In the genomic region with DNA sequence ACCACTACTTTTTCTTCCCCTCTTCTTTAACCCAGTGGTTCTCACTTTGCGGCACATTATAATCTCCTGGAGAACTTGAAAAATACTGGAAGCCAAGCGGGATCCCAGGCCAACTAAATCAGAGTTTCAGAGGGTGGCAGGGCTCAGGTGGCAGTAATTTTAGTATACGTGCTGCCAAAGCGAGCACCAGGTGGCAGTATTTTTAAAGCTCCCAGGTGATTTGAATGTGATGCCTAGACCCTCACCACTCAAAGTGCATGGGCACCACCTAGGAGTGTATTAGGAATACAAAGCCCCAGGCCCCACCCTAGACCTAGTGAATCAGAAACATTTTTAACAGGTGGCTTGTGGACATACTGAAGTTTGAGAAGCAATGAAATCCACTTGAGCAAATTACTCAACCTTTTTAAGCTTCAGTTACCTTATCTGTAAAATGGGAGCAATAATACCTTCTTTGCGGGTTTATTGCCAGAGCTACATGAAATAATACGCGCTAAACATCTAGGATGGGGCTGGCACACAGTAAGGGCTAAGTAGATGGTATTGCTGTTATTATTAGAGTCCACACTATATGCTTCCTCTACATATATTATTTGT, we compare ENCODE assay signal across 8 cellular contexts. TPM values are rescaled to one million over a fixed set of nuclear protein-coding genes. Genes with fewer than 3 reads are reported as not detected.
A peak's percentile ranks its signal among the peaks of the same experiment; 100 is the strongest.
DNase-seq lines count a peak whose midpoint lies in the region; ATAC-seq and TF ChIP-seq lines count a peak whose summit lies in the region.

No MANE protein-coding gene starts in this region.

- H3K9me3 Mint-ChIP-seq in activated CD8-positive, alpha-beta memory T cell treated with anti-CD3 and anti-CD28 coated beads, Interleukin-2, amount 10 ng/mL, durations not matched to agents 7 days and 5 days (ENCODE audit: low read depth) = no peaks in the 10 kb centered on the region

- H3K27me3 Mint-ChIP-seq in activated CD8-positive, alpha-beta memory T cell treated with anti-CD3 and anti-CD28 coated beads, Interleukin-2, amount 10 ng/mL, durations not matched to agents 7 days and 5 days = peaks cover 19% of the 10 kb centered on the region

- H3K36me3 ChIP-seq in parathyroid adenoma (ENCODE audit: control insufficient read depth, insufficient read depth, low read length) = no peaks in the 10 kb centered on the region

- no peak overlapping the region for H3K4me3 Mint-ChIP-seq in activated CD8-positive, alpha-beta memory T cell treated with anti-CD3 and anti-CD28 coated beads, Interleukin-2, amount 10 ng/mL, durations not matched to agents 7 days and 5 days

- CTCF ChIA-PET in activated CD8-positive, alpha-beta memory T cell treated with anti-CD3 and anti-CD28 coated beads, Interleukin-2, amount 10 ng/mL, durations not matched to agents 7 days and 5 days (lab: Charles Lee) = interaction anchor here (0.9 to 1.3 kb wide), 4 partner anchors 10 to 326 kb away, joined by 3 to 5 read pairs (median 4); no protein-coding TSS in a partner anchor

- no peaks in the 10 kb centered on the region for H3K36me3 Mint-ChIP-seq in activated CD8-positive, alpha-beta memory T cell treated with anti-CD3 and anti-CD28 coated beads, Interleukin-2, amount 10 ng/mL, durations not matched to agents 7 days and 5 days

- H3K4me2 ChIP-seq in parathyroid adenoma (ENCODE audit: low read length) = no peak overlapping the region

- H3K27ac ChIP-seq in parathyroid adenoma = no peak overlapping the region

- no peak overlapping the region for H2AFZ ChIP-seq in parathyroid adenoma

- H3K4me1 ChIP-seq in parathyroid adenoma = no peaks in the 10 kb centered on the region

- H3K79me2 ChIP-seq in parathyroid adenoma = no peaks in the 10 kb centered on the region

- H3K4me1 Mint-ChIP-seq in activated CD8-positive, alpha-beta memory T cell treated with anti-CD3 and anti-CD28 coated beads, Interleukin-2, amount 10 ng/mL, durations not matched to agents 7 days and 5 days = no peaks in the 10 kb centered on the region

- H3K27ac Mint-ChIP-seq in activated CD8-positive, alpha-beta memory T cell treated with anti-CD3 and anti-CD28 coated beads, Interleukin-2, amount 10 ng/mL, durations not matched to agents 7 days and 5 days = no peak overlapping the region

- no peak overlapping the region for H3K4me3 ChIP-seq in parathyroid adenoma (ENCODE audit: low read depth, low read length)

- TF ChIP-seq CTCF in parathyroid adenoma (IDR thresholded peaks at IDR 0.05) = peak; percentile 11

- no peaks in the 10 kb centered on the region for H3K27me3 ChIP-seq in parathyroid adenoma (ENCODE audit: control insufficient read depth, insufficient read depth, low read length)

- ATAC-seq in activated CD8-positive, alpha-beta memory T cell treated with anti-CD3 and anti-CD28 coated beads, Interleukin-2, amount 10 ng/mL, durations not matched to agents 7 days and 5 days = no peak
- no peak for ATAC-seq in HG02642 (IDR thresholded peaks at IDR 0.05; ENCODE audit: poor library complexity, unreplicated experiment)

- peak; percentile 19 for DNase-seq in activated CD8-positive, alpha-beta memory T cell treated with anti-CD3 and anti-CD28 coated beads, Interleukin-2, amount 50 U/mL, for 4 hours
- DNase-seq in activated CD8-positive, alpha-beta memory T cell treated with anti-CD3 and anti-CD28 coated beads, Interleukin-2, amount 10 ng/mL, durations not matched to agents 7 days and 5 days = no peak
- DNase-seq in NCI-H146 (lab: John Stamatoyannopoulos, UW) (peak; percentile 62), kidney glomerular epithelial cell (lab: John Stamatoyannopoulos, UW) (no peak)
- peak; percentile 13 for DNase-seq in activated naive CD4-positive, alpha-beta T cell treated with anti-CD3 and anti-CD28 coated beads, Interleukin-2, amount 50 U/mL, for 16 hours
- DNase-seq in stimulated activated CD8-positive, alpha-beta memory T cell treated with anti-CD3 and anti-CD28 coated beads, Interleukin-4, amount 100 ng/mL, for 48 hours = no peak

- H3K9me3 ChIP-seq in parathyroid adenoma (ENCODE audit: control insufficient read depth, low read length) = no peaks in the 10 kb centered on the region

- H3K9ac ChIP-seq in parathyroid adenoma = no peak overlapping the region

RNA-seq across cellular contexts. Expression of gene B3GALNT1, which starts 8.3 kb away (rescaled TPM):
- 1 to 10 TPM; 1.7 to 9.3 TPM for total RNA-seq in activated CD8-positive, alpha-beta memory T cell treated with anti-CD3 and anti-CD28 coated beads, Interleukin-2, amount 10 ng/mL, durations not matched to agents 7 days and 5 days

Comparison
In these comparisons a context has a peak if more than half of its experiments do, and no peak if none do; other contexts are left out.
1. DNase-seq: peak in activated CD8-positive, alpha-beta memory T cell treated with anti-CD3 and anti-CD28 coated beads, Interleukin-2, amount 50 U/mL, for 4 hours (single experiment), NCI-H146 (single experiment) and activated naive CD4-positive, alpha-beta T cell treated with anti-CD3 and anti-CD28 coated beads, Interleukin-2, amount 50 U/mL, for 16 hours (single experiment); none in activated CD8-positive, alpha-beta memory T cell treated with anti-CD3 and anti-CD28 coated beads, Interleukin-2, amount 10 ng/mL, durations not matched to agents 7 days and 5 days (single experiment), kidney glomerular epithelial cell (single experiment) and stimulated activated CD8-positive, alpha-beta memory T cell treated with anti-CD3 and anti-CD28 coated beads, Interleukin-4, amount 100 ng/mL, for 48 hours (single experiment).